Comparison of ENCODE assay signal across 14 cellular contexts in the genomic region with DNA sequence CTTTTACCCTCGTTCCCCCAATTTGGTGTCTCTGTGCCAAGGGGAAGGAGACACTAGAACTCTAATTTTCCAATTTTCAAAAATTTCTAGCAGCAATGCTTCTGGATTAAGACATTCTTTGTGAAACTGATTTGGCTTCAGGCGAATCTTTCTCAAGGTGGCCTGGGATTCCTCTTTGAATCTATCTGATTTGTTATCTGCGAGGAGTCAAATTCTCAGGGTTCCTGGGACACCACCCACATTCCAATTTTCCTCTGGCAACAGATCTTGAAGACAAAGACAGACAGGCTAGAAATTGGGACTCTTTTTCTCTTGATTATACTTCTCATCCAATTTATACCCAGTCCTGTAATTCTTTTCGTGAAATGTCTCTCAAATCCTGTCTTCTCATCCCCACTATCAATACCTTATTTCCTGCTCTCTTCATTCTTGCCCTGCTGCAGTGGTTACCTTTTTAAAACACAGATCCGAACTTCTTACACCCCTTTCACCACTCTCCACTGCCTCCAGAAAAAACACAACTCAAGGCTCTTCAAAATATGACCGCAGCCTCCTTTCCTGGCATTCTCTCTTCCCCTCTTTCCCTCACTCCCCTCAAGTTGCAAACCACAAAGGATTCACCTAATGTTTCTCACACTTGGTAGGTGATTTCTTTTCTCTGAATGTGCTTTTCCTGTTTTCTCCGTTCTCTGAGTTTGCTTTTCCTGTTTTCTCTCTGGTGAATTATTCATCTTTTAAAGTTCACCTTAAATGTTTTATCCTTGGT. TPM values are rescaled to one million over a fixed set of nuclear protein-coding genes. Genes with fewer than 3 reads are reported as not detected.
DNase-seq lines count a peak whose midpoint lies in the region; ATAC-seq and TF ChIP-seq lines count a peak whose summit lies in the region.
"Had no signal": no experiment of that assay in that cellular context is flagged by ENCODE, and none has a peak within 500 bp of the region (broad histone marks: within the 10 kb centered on the region; RNA-seq: fewer than 3 reads in every experiment).

No MANE protein-coding gene starts in this region.

- TF ChIP-seq CTCF in endodermal cell (conservative IDR thresholded peaks at IDR 0.05) (no peak), SK-N-SH (IDR thresholded peaks at IDR 0.05) (no peak)

- ATAC-seq in activated T-cell treated with anti-CD3 and anti-CD28 coated beads, Interleukin-2, amount 50 U/mL, for 72 hours (replicated peaks in 1 of 2): no peak
- no peak for ATAC-seq in stimulated activated naive B cell treated with anti-CD40 and anti-IgM and Interleukin-4, amounts not matched to agents 10 μg/mL and 1 μg/mL and 100 μg/mL, for 72 hours (replicated peaks)
- ATAC-seq in GM18868 (IDR thresholded peaks at IDR 0.05; ENCODE audit: unreplicated experiment) (no peak), GM19452 (IDR thresholded peaks at IDR 0.05; ENCODE audit: unreplicated experiment) (no peak)
- ATAC-seq: activated CD4-positive, CD25-positive, alpha-beta regulatory T cell treated with anti-CD3 and anti-CD28 coated beads, Interleukin-2, amount 50 U/mL, for 24 hours had no signal

- no peaks in the 10 kb centered on the region for H3K27me3 Mint-ChIP-seq in activated T-cell treated with anti-CD3 and anti-CD28 coated beads, Interleukin-2, amount 50 U/mL, for 72 hours (ENCODE audit: low read depth)
- H3K27me3 Mint-ChIP-seq in endodermal cell (ENCODE audit: insufficient read depth): no peaks in the 10 kb centered on the region
- H3K27me3 Mint-ChIP-seq in stimulated activated naive B cell treated with anti-CD40 and anti-IgM and Interleukin-4, amounts not matched to agents 10 μg/mL and 1 μg/mL and 100 μg/mL, for 72 hours: peaks cover 7% of the 10 kb centered on the region in 2 donors

- peaks cover 7% of the 10 kb centered on the region for H3F3A ChIP-seq in SK-N-SH (replicated peaks; ENCODE audit: insufficient read depth)

- peak overlapping the region; percentile 4 for H3K27ac Mint-ChIP-seq in activated T-cell treated with anti-CD3 and anti-CD28 coated beads, Interleukin-2, amount 50 U/mL, for 72 hours
- peak overlapping the region; percentile 46 for H3K27ac Mint-ChIP-seq in endodermal cell
- H3K27ac Mint-ChIP-seq in stimulated activated naive B cell treated with anti-CD40 and anti-IgM and Interleukin-4, amounts not matched to agents 10 μg/mL and 1 μg/mL and 100 μg/mL, for 72 hours: peak overlapping the region; percentile 37

- H3K9me3 Mint-ChIP-seq in activated T-cell treated with anti-CD3 and anti-CD28 coated beads, Interleukin-2, amount 50 U/mL, for 72 hours: no peaks in the 10 kb centered on the region
- no peaks in the 10 kb centered on the region for H3K9me3 Mint-ChIP-seq in endodermal cell
- peaks cover 3 to 5% of the 10 kb centered on the region in 2 donors for H3K9me3 Mint-ChIP-seq in stimulated activated naive B cell treated with anti-CD40 and anti-IgM and Interleukin-4, amounts not matched to agents 10 μg/mL and 1 μg/mL and 100 μg/mL, for 72 hours

- H3K4me3 ChIP-seq in endodermal cell (ENCODE audit: low read length) (peak overlapping the region; percentile 31), SK-N-SH (ENCODE audit: low read depth in 2 of 2, low read length in 1 of 2) (no peak overlapping the region)

- no peak for DNase-seq in activated T-cell treated with anti-CD3 and anti-CD28 coated beads, Interleukin-2, amount 50 U/mL, for 72 hours
- DNase-seq in activated T-cell treated with anti-CD3 and anti-CD28 coated beads for 4 hours: no peak
- DNase-seq in KBM-7: peak; percentile 29
- DNase-seq in endodermal cell: peak; percentile 53
- no peak for DNase-seq in stimulated activated naive B cell treated with anti-CD40 and anti-IgM and Interleukin-4, amounts not matched to agents 10 μg/mL and 1 μg/mL and 100 μg/mL, for 72 hours
- no peak for DNase-seq in SK-N-SH
- DNase-seq: activated effector memory CD4-positive, alpha-beta T cell treated with anti-CD3 and anti-CD28 coated beads, Interleukin-2, amount 50 U/mL, for 16 hours; DMS153; effector CD8-positive, alpha-beta T cell; mammary epithelial cell; occipital lobe had no signal

- H3K27me3 ChIP-seq in endodermal cell (ENCODE audit: control insufficient read depth, insufficient read depth, low read length, poor library complexity, severe bottlenecking) (no peaks in the 10 kb centered on the region), SK-N-SH (ENCODE audit: insufficient read depth) (no peaks in the 10 kb centered on the region)

- H3K79me2 ChIP-seq in SK-N-SH (ENCODE audit: insufficient read depth): peaks cover 23% of the 10 kb centered on the region

- peak overlapping the region; percentile 21 to 63 for H3K4me3 Mint-ChIP-seq in activated T-cell treated with anti-CD3 and anti-CD28 coated beads, Interleukin-2, amount 50 U/mL, for 72 hours
- no peak overlapping the region for H3K4me3 Mint-ChIP-seq in endodermal cell
- H3K4me3 Mint-ChIP-seq in stimulated activated naive B cell treated with anti-CD40 and anti-IgM and Interleukin-4, amounts not matched to agents 10 μg/mL and 1 μg/mL and 100 μg/mL, for 72 hours: peak overlapping the region; percentile 28 to 63

- POLR2A ChIA-PET in SK-N-SH (lab: Yijun Ruan, JAX): no interaction called here

- no peaks in the 10 kb centered on the region for H3K9me2 ChIP-seq in SK-N-SH

- H3K27ac ChIP-seq in endodermal cell (ENCODE audit: low read depth, low read length) (no peak overlapping the region), SK-N-SH (ENCODE audit: low read depth in 2 of 2, low read length in 1 of 2) (no peak overlapping the region)

- CTCF ChIA-PET in SK-N-SH (lab: Yijun Ruan, JAX): no interaction called here

- H4K20me1 ChIP-seq in SK-N-SH (ENCODE audit: insufficient read depth): peaks cover 10% of the 10 kb centered on the region

- TF ChIP-seq EP300 in SK-N-SH (IDR thresholded peaks at IDR 0.05; ENCODE audit: borderline replicate concordance in 1 of 2, low read depth in 1 of 2, low read length in 1 of 2): no peak

- H3K4me2 ChIP-seq in SK-N-SH: no peak overlapping the region

- H3K4me1 Mint-ChIP-seq in activated T-cell treated with anti-CD3 and anti-CD28 coated beads, Interleukin-2, amount 50 U/mL, for 72 hours (ENCODE audit: low read depth): peaks cover 69% of the 10 kb centered on the region
- H3K4me1 Mint-ChIP-seq in endodermal cell: peaks cover 40% of the 10 kb centered on the region
- H3K4me1 Mint-ChIP-seq in stimulated activated naive B cell treated with anti-CD40 and anti-IgM and Interleukin-4, amounts not matched to agents 10 μg/mL and 1 μg/mL and 100 μg/mL, for 72 hours: peaks cover 43 to 56% of the 10 kb centered on the region in 2 donors

- in situ Hi-C loops in KBM-7 (cut with MboI; ENCODE audit: low pct_unique_long_range_greater_than_20kb, low sequenced_read_pairs): no loop called here

- peaks cover 1 to 8% of the 10 kb centered on the region in 2 donors for H3K36me3 Mint-ChIP-seq in activated T-cell treated with anti-CD3 and anti-CD28 coated beads, Interleukin-2, amount 50 U/mL, for 72 hours (ENCODE audit: insufficient read depth in 2 of 2)
- no peaks in the 10 kb centered on the region for H3K36me3 Mint-ChIP-seq in endodermal cell (ENCODE audit: low read depth)
- H3K36me3 Mint-ChIP-seq in stimulated activated naive B cell treated with anti-CD40 and anti-IgM and Interleukin-4, amounts not matched to agents 10 μg/mL and 1 μg/mL and 100 μg/mL, for 72 hours: peaks cover 7 to 19% of the 10 kb centered on the region in 2 donors

- H3K9ac ChIP-seq in endodermal cell (ENCODE audit: extremely low read depth, low read length, poor library complexity, severe bottlenecking) (peak overlapping the region; percentile 42), SK-N-SH (no peak overlapping the region)

- 63 to 85% methylated on average over 4 to 7 of the region's 7 CpGs for WGBS in endodermal cell (ENCODE audit: insufficient coverage in 1 of 2, insufficient read length in 1 of 2), 2 experiments
- WGBS in SK-N-SH (ENCODE audit: low lambda C conversion rate): 77% methylated on average over 7 of the region's 7 CpGs

- no peak overlapping the region; the same call in 1 of the 2 replicates for H2AFZ ChIP-seq in SK-N-SH (ENCODE audit: low read depth)

- H3K9me3 ChIP-seq in endodermal cell (ENCODE audit: control insufficient read depth, low read length) (no peaks in the 10 kb centered on the region), SK-N-SH (no peaks in the 10 kb centered on the region)

- no peaks in the 10 kb centered on the region for H3K4me1 ChIP-seq in endodermal cell (ENCODE audit: control insufficient read depth, insufficient read depth, low read length)
- H3K4me1 ChIP-seq in SK-N-SH (ENCODE audit: control insufficient read depth in 1 of 2, insufficient read depth in 2 of 2, low read depth in 1 of 2, low read length in 1 of 2): peaks cover 6 to 19% of the 10 kb centered on the region in 2 experiments; a peak in 3 of 4 replicates

- H3K36me3 ChIP-seq in endodermal cell (ENCODE audit: control insufficient read depth, insufficient read depth, low read length): no peaks in the 10 kb centered on the region
- no peaks in the 10 kb centered on the region for H3K36me3 ChIP-seq in SK-N-SH (replicated peaks in 1 of 2; ENCODE audit: control insufficient read depth in 1 of 2, insufficient read depth in 2 of 2, low read length in 1 of 2)

- TF ChIP-seq RAD21 in SK-N-SH (IDR thresholded peaks at IDR 0.05; ENCODE audit: low read length): no peak

TF ChIP-seq in SK-N-SH, 30 proteins besides CTCF, POLR2A, EP300 and RAD21:
- no peak for TF ChIP-seq MEF2A (IDR thresholded peaks at IDR 0.05; ENCODE audit: borderline replicate concordance, low read depth)
- TF ChIP-seq SMC3 (IDR thresholded peaks at IDR 0.05; ENCODE audit: low read depth, low read length): no peak
- no peak for TF ChIP-seq CHD2 (IDR thresholded peaks at IDR 0.05; ENCODE audit: low read length, partially characterized antibody)
- TF ChIP-seq ELF1 (IDR thresholded peaks at IDR 0.05): no peak

RNA-seq across cellular contexts. Expression of gene MPZL1, which starts 2.7 kb away (rescaled TPM):
- total RNA-seq in activated T-cell treated with anti-CD3 and anti-CD28 coated beads, Interleukin-2, amount 50 U/mL, for 72 hours: 10 to 100 TPM; 17.2 to 20.9 TPM
- 100 to 1,000 TPM; 111 to 114 TPM for total RNA-seq in endodermal cell
- 72.9 TPM for polyA plus RNA-seq in endodermal cell (2013, experiment 1 of 2)
- polyA plus RNA-seq in endodermal cell (2013, experiment 2 of 2): 82.6 TPM
- 27.3 and 34.4 TPM in 2 replicates for polyA plus RNA-seq in SK-N-SH (2012; rRNA removed)
- 34.9 and 39.9 TPM in 2 replicates for polyA plus RNA-seq in SK-N-SH (2012; cell fraction: cytosol; rRNA removed)
- polyA plus RNA-seq in SK-N-SH (2012; cell fraction: nucleus; rRNA removed): 17.1 and 32.0 TPM in 2 replicates

Comparison
In these comparisons a context has a peak if more than half of its experiments do, and no peak if none do; other contexts are left out.
1. DNase-seq: peak in KBM-7 (single experiment) and endodermal cell (single experiment); none in activated T-cell treated with anti-CD3 and anti-CD28 coated beads, Interleukin-2, amount 50 U/mL, for 72 hours (0 of 2), activated T-cell treated with anti-CD3 and anti-CD28 coated beads for 4 hours (single experiment), stimulated activated naive B cell treated with anti-CD40 and anti-IgM and Interleukin-4, amounts not matched to agents 10 μg/mL and 1 μg/mL and 100 μg/mL, for 72 hours (single experiment) and SK-N-SH (single experiment).
2. RNA of gene MPZL1, which starts 2.7 kb away (total RNA-seq): 111 to 114 TPM in endodermal cell; 17.2 to 20.9 TPM in activated T-cell treated with anti-CD3 and anti-CD28 coated beads, Interleukin-2, amount 50 U/mL, for 72 hours; every median in the first group is over 4 times any median in the second.
3. Peak in every context shown above with its lines, with median percentiles within 50 percentile points of each other: H3K27ac Mint-ChIP-seq.